Comparison of ENCODE assay signal across 7 cellular contexts in genomic region chr1:145505663-145506647, GRCh38.
A peak's percentile ranks its signal among the peaks of the same experiment; 100 is the strongest.
DNase-seq lines count a peak whose midpoint lies in the region; ATAC-seq, FAIRE-seq and TF ChIP-seq lines count a peak whose summit lies in the region.
"Not testable (repeated sequence)": the region's sequence is repeated elsewhere in the genome, so short reads cannot be mapped to it uniquely, and the experiment has no call there.

No MANE protein-coding gene starts in this region.

- H3K27me3 ChIP-seq in GM12878 (replicated peaks in 1 of 2; ENCODE audit: control insufficient read depth in 2 of 2, insufficient read depth in 2 of 2, low read length in 1 of 2); heart right ventricle: not testable (repeated sequence)

- H3K4me3 ChIP-seq in GM12878, heart right ventricle: not testable (repeated sequence)

- not testable (repeated sequence) for TF ChIP-seq POLR2A in GM12878 (IDR thresholded peaks at IDR 0.05; ENCODE audit: low read depth, low read length)

- not testable (repeated sequence) for BruUV-seq in GM12878 (replicated peaks; lab: Mats Ljungman, UMichigan)

- not testable (repeated sequence) for H3K4me1 Mint-ChIP-seq in activated B cell treated with CpG ODN at 0.5 μM for 24 hours; memory B cell; stimulated activated effector memory CD8-positive, alpha-beta T cell treated with anti-CD3 and anti-CD28 coated beads, Interleukin-12 subunit alpha, Interleukin-12 subunit beta, amount 100 ng/mL, for 72 hours

- H2AFZ ChIP-seq in GM12878 (ENCODE audit: control insufficient read depth, low read depth, low read length): not testable (repeated sequence)

- H3K9me3 Mint-ChIP-seq in activated B cell treated with CpG ODN at 0.5 μM for 24 hours; memory B cell; stimulated activated effector memory CD8-positive, alpha-beta T cell treated with anti-CD3 and anti-CD28 coated beads, Interleukin-12 subunit alpha, Interleukin-12 subunit beta, amount 100 ng/mL, for 72 hours: not testable (repeated sequence)

- TF ChIP-seq CTCF in activated B cell treated with CpG ODN at 0.5 μM for 24 hours (IDR thresholded peaks at IDR 0.05); GM12878 (IDR thresholded peaks at IDR 0.05 in 2 of 3, conservative IDR thresholded peaks at IDR 0.05 in 1 of 3; ENCODE audit: control insufficient read depth in 2 of 3, extremely low read depth in 1 of 3, insufficient read depth in 1 of 3, low read depth in 3 of 3, low read length in 3 of 3); heart right ventricle (IDR thresholded peaks at IDR 0.05): not testable (repeated sequence)

- in situ Hi-C loops in GM12878 (cut with MboI): not testable (repeated sequence)

- not testable (repeated sequence) for FAIRE-seq in GM12878 (lab: Jason Lieb, UNC)

- TF ChIP-seq EP300 in GM12878 (IDR thresholded peaks at IDR 0.05; ENCODE audit: borderline replicate concordance in 1 of 2, control insufficient read depth in 1 of 2, low read depth in 2 of 2, low read length in 2 of 2): not testable (repeated sequence)

- not testable (repeated sequence) for H3K79me2 ChIP-seq in GM12878 (ENCODE audit: control insufficient read depth, insufficient read depth, low read length)

- intact Hi-C loops in activated B cell treated with CpG ODN at 0.5 μM for 24 hours (cut with micrococcal nuclease); GM12878 (cut with micrococcal nuclease; ENCODE audit: unreplicated experiment); heart right ventricle (cut with DNase I): not testable (repeated sequence)

- DNase-seq in activated B cell treated with CpG ODN at 0.5 μM for 24 hours; GM12878 (ENCODE audit: low read depth, low spot score); heart right ventricle; memory B cell (ENCODE audit: low spot score in 2 of 2); stimulated activated effector memory CD8-positive, alpha-beta T cell treated with anti-CD3 and anti-CD28 coated beads, Interleukin-12 subunit alpha, Interleukin-12 subunit beta, amount 100 ng/mL, for 72 hours (ENCODE audit: low spot score in 2 of 2): not testable (repeated sequence)

- WGBS in GM12878 (ENCODE audit: insufficient coverage, insufficient replicate concordance, low lambda C conversion rate, missing lambda C conversion rate): 0% methylated on average over 2 of the region's 59 CpGs
- WGBS in heart right ventricle, 2 donors: 51 to 64% methylated on average over 7 of the region's 59 CpGs

- not testable (repeated sequence) for TF ChIP-seq RAD21 in GM12878 (IDR thresholded peaks at IDR 0.05; ENCODE audit: insufficient read depth, low read depth, low read length)

- not testable (repeated sequence) for H3K36me3 ChIP-seq in GM12878 (ENCODE audit: control insufficient read depth in 2 of 2, insufficient read depth in 2 of 2, low read length in 1 of 2); heart right ventricle

- H4K20me1 ChIP-seq in GM12878 (ENCODE audit: control insufficient read depth, insufficient read depth): not testable (repeated sequence)

- CTCF ChIA-PET in activated B cell treated with CpG ODN at 0.5 μM for 24 hours (lab: Charles Lee); GM12878 (lab: Yijun Ruan, JAX): not testable (repeated sequence)

- not testable (repeated sequence) for H3K9ac ChIP-seq in GM12878 (ENCODE audit: control insufficient read depth, insufficient read depth, low read length)

- ATAC-seq in GM18867 (IDR thresholded peaks at IDR 0.05; ENCODE audit: unreplicated experiment) (peak; percentile 57), HG03432 (IDR thresholded peaks at IDR 0.05; ENCODE audit: unreplicated experiment) (peak; percentile 74), activated B cell treated with CpG ODN at 0.5 μM for 24 hours (ENCODE audit: low read depth) (peak; percentile 71), GM12878 (peak; percentile 81), heart right ventricle (peak; percentile 39 to 77 (median 64)), memory B cell (ENCODE audit: low read depth) (peak; percentile 81)
- ATAC-seq in stimulated activated effector memory CD8-positive, alpha-beta T cell treated with anti-CD3 and anti-CD28 coated beads, Interleukin-12 subunit alpha, Interleukin-12 subunit beta, amount 100 ng/mL, for 72 hours: peak; percentile 58

- H3K4me3 Mint-ChIP-seq in activated B cell treated with CpG ODN at 0.5 μM for 24 hours; memory B cell; stimulated activated effector memory CD8-positive, alpha-beta T cell treated with anti-CD3 and anti-CD28 coated beads, Interleukin-12 subunit alpha, Interleukin-12 subunit beta, amount 100 ng/mL, for 72 hours: not testable (repeated sequence)

- POLR2A ChIA-PET in activated B cell treated with CpG ODN at 0.5 μM for 24 hours (lab: Charles Lee); GM12878 (lab: Charles Lee): not testable (repeated sequence)

- not testable (repeated sequence) for H3K27me3 Mint-ChIP-seq in activated B cell treated with CpG ODN at 0.5 μM for 24 hours, memory B cell

- RAD21 ChIA-PET in GM12878 (lab: Charles Lee; ENCODE audit: unreplicated experiment): not testable (repeated sequence)

- H3K36me3 Mint-ChIP-seq in activated B cell treated with CpG ODN at 0.5 μM for 24 hours (ENCODE audit: low read depth); memory B cell; stimulated activated effector memory CD8-positive, alpha-beta T cell treated with anti-CD3 and anti-CD28 coated beads, Interleukin-12 subunit alpha, Interleukin-12 subunit beta, amount 100 ng/mL, for 72 hours: not testable (repeated sequence)

- SMC1A ChIA-PET in GM12878 (lab: Charles Lee; ENCODE audit: uncharacterized antibody, unreplicated experiment): not testable (repeated sequence)

- H3K4me2 ChIP-seq in GM12878 (ENCODE audit: control insufficient read depth, insufficient read depth): not testable (repeated sequence)

- not testable (repeated sequence) for H3K27ac Mint-ChIP-seq in activated B cell treated with CpG ODN at 0.5 μM for 24 hours; memory B cell; stimulated activated effector memory CD8-positive, alpha-beta T cell treated with anti-CD3 and anti-CD28 coated beads, Interleukin-12 subunit alpha, Interleukin-12 subunit beta, amount 100 ng/mL, for 72 hours

- H3K4me1 ChIP-seq in GM12878 (ENCODE audit: control insufficient read depth, insufficient read depth, low read length); heart right ventricle: not testable (repeated sequence)

- not testable (repeated sequence) for H3K27ac ChIP-seq in GM12878 (ENCODE audit: control insufficient read depth, insufficient read depth); heart right ventricle

- not testable (repeated sequence) for H3K9me3 ChIP-seq in GM12878 (replicated peaks; ENCODE audit: control insufficient read depth, insufficient read depth, low read length); heart right ventricle
